Comparison of ENCODE assay signal across 8 cellular contexts in the genomic region with DNA sequence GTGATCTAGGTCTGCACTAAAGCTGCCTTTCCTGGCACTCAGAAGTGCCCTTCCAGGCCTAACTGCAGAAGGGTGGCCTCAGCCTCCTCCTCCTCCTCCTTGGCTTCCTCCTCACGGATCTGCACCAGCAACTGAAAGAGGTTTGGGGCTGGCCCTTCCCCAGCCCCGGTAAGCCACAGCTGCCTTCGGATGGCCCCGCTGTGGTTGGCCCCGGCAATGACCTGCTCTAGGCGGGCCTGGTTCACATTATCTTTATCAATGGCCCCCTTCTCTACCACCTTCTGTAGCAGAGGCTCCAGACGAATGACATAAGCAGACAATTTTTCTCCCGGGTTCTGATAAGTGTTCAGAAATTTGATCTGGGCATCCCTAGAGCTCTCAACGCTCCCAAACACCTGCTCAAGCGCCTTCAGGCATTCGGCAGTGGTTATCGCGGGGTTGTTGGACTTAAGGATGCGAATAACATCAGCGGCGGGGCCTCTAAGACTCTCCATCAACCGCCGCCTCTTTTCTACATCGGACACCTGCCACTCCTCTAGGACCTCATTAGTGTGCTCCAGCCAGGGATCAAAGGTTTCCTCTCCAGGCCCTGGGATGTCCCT. TPM values are rescaled to one million over a fixed set of nuclear protein-coding genes. Genes with fewer than 3 reads are reported as not detected.
DNase-seq lines count a peak whose midpoint lies in the region; ATAC-seq and TF ChIP-seq lines count a peak whose summit lies in the region.

No MANE protein-coding gene starts in this region.

- no peak overlapping the region for H3K27ac ChIP-seq in SJSA1
- no peak overlapping the region for H3K27ac ChIP-seq in mesendoderm (ENCODE audit: low read depth, low read length)
- peak overlapping the region; percentile 92 to 98 for H3K27ac ChIP-seq in testis

- H2BK120ac ChIP-seq in mesendoderm (ENCODE audit: low read depth, low read length), result no peak overlapping the region

- H3K9me3 Mint-ChIP-seq in central memory CD8-positive, alpha-beta T cell, result no peaks in the 10 kb centered on the region

- no peak overlapping the region for H2BK5ac ChIP-seq in mesendoderm (ENCODE audit: low read length)

- no peak overlapping the region for H2BK15ac ChIP-seq in mesendoderm (replicated peaks; ENCODE audit: low read depth)

- no peak overlapping the region for H2AK5ac ChIP-seq in mesendoderm (ENCODE audit: low read length)

- peak; percentile 36 for DNase-seq in Daoy (ENCODE audit: low read depth)
- DNase-seq in HK-2 (ENCODE audit: unreplicated experiment), result peak; percentile 36
- peak in 1 of 2 experiments; percentile 18 for DNase-seq in SJSA1 (ENCODE audit: low read depth in 1 of 2, low spot score in 2 of 2)
- DNase-seq in central memory CD8-positive, alpha-beta T cell (ENCODE audit: low spot score in 2 of 2), result no peak
- peak; percentile 37 for DNase-seq in mesendoderm
- peak; percentile 48 for DNase-seq in testis
- no peak for DNase-seq in OCI-M2 (lab: John Stamatoyannopoulos, UW; ENCODE audit: unreplicated experiment)

- peaks cover 31% of the 10 kb centered on the region for H3K36me3 ChIP-seq in SJSA1
- no peaks in the 10 kb centered on the region for H3K36me3 ChIP-seq in mesendoderm (ENCODE audit: control insufficient read depth, insufficient read depth, low read length)
- H3K36me3 ChIP-seq in testis (ENCODE audit: low read depth, missing control alignments), result no peaks in the 10 kb centered on the region

- H4K8ac ChIP-seq in mesendoderm (ENCODE audit: low read depth, low read length), result no peak overlapping the region

- TF ChIP-seq CTCF in testis (IDR thresholded peaks at IDR 0.05), result no peak

- peaks cover 30% of the 10 kb centered on the region for H3K4me1 Mint-ChIP-seq in central memory CD8-positive, alpha-beta T cell

- no peak for ATAC-seq in central memory CD8-positive, alpha-beta T cell (replicated peaks; ENCODE audit: extremely low read depth, poor library complexity, severe bottlenecking)
- ATAC-seq in HG03095 (IDR thresholded peaks at IDR 0.05; ENCODE audit: unreplicated experiment), result no peak

- no peak overlapping the region for H4K5ac ChIP-seq in mesendoderm (ENCODE audit: low read length)

- H3K27me3 ChIP-seq in SJSA1 (replicated peaks), result no peaks in the 10 kb centered on the region
- no peaks in the 10 kb centered on the region for H3K27me3 ChIP-seq in mesendoderm (ENCODE audit: insufficient read depth, low read length, poor library complexity)
- H3K27me3 ChIP-seq in testis, result no peaks in the 10 kb centered on the region

- no peak for TF ChIP-seq POLR2A in testis (IDR thresholded peaks at IDR 0.05)

- peak overlapping the region; percentile 98 for H3K4me3 Mint-ChIP-seq in central memory CD8-positive, alpha-beta T cell

- H3K56ac ChIP-seq in mesendoderm (ENCODE audit: low read length), result peak overlapping the region; percentile 87

- H3K9me3 ChIP-seq in SJSA1 (replicated peaks), result no peaks in the 10 kb centered on the region
- H3K9me3 ChIP-seq in testis, result no peaks in the 10 kb centered on the region

- peak overlapping the region; percentile 72 for H3K9ac ChIP-seq in mesendoderm (ENCODE audit: low read length)

- peak overlapping the region; percentile 98 for H3K27ac Mint-ChIP-seq in central memory CD8-positive, alpha-beta T cell (ENCODE audit: low read depth)

- peak overlapping the region; percentile 68 for H3K4me2 ChIP-seq in mesendoderm (ENCODE audit: low read length)

- H3K4me1 ChIP-seq in SJSA1 (replicated peaks), result peaks cover 11% of the 10 kb centered on the region
- H3K4me1 ChIP-seq in mesendoderm (ENCODE audit: control insufficient read depth, low read depth, low read length), result peaks cover 4% of the 10 kb centered on the region
- peaks cover 8% of the 10 kb centered on the region for H3K4me1 ChIP-seq in testis

- peaks cover 15% of the 10 kb centered on the region for H3K79me2 ChIP-seq in mesendoderm (ENCODE audit: control insufficient read depth, insufficient read depth, low read length)

- WGBS in mesendoderm (ENCODE audit: extremely low coverage, insufficient coverage, low lambda C conversion rate), result no CpG with 5 or more reads among the region's 19 CpGs
- 2 to 5% methylated on average over 17 to 19 of the region's 19 CpGs for WGBS in testis, 2 donors

- H3K23ac ChIP-seq in mesendoderm (ENCODE audit: low read length), result no peak overlapping the region

- no peaks in the 10 kb centered on the region for H3K27me3 Mint-ChIP-seq in central memory CD8-positive, alpha-beta T cell

- peaks cover 11% of the 10 kb centered on the region for H3K79me1 ChIP-seq in mesendoderm (ENCODE audit: low read length)

- peaks cover 35% of the 10 kb centered on the region for H3K36me3 Mint-ChIP-seq in central memory CD8-positive, alpha-beta T cell (ENCODE audit: insufficient read depth)

- intact Hi-C loops in testis (cut with DNase I; ENCODE audit: low total_unique reads), result no loop called here

- no peak overlapping the region for H3K4ac ChIP-seq in mesendoderm (ENCODE audit: low read depth, low read length)

- H3K4me3 ChIP-seq in SJSA1 (peak overlapping the region; percentile 87), mesendoderm (ENCODE audit: low read length) (peak overlapping the region; percentile 49), testis (peak overlapping the region; percentile 85 to 96)

- H3K18ac ChIP-seq in mesendoderm (ENCODE audit: low read length), result no peak overlapping the region

RNA-seq across cellular contexts. Expression of a gene that starts 1.5 kb away (rescaled TPM):
- total RNA-seq in Daoy (2014; rRNA removed; shearing (Covaris generic)), result 20.2 and 22.4 TPM in 2 replicates
- total RNA-seq in SJSA1 (2014; rRNA removed; shearing (Covaris generic)), result 16.7 and 21.6 TPM in 2 replicates
- polyA plus RNA-seq in mesendoderm (2013, experiment 1 of 2), result 34.5 TPM
- 34.4 TPM for polyA plus RNA-seq in mesendoderm (2013, experiment 2 of 2)
- 10 to 100 TPM; 74.8 to 85.6 TPM for total RNA-seq in testis
- 184 TPM for polyA plus RNA-seq in testis (ENCODE audit: insufficient read depth, low read depth, low replicate concordance)

Comparison
In these comparisons a context has a peak if more than half of its experiments do, and no peak if none do; other contexts are left out.
1. DNase-seq: peak in Daoy (single experiment), HK-2 (single experiment), mesendoderm (single experiment) and testis (single experiment); none in central memory CD8-positive, alpha-beta T cell (0 of 2) and OCI-M2 (single experiment).
2. H3K27ac ChIP-seq: peak in testis (2 of 2); none in SJSA1 (single experiment) and mesendoderm (single experiment).
3. Peak in every context shown above with its lines, with median percentiles within 50 percentile points of each other: H3K4me3 ChIP-seq.